8 cellular contexts compared by ENCODE assay signal in genomic region chr1:167439301-167439988, GRCh38.
DNase-seq lines count a peak whose midpoint lies in the region; ATAC-seq, FAIRE-seq and TF ChIP-seq lines count a peak whose summit lies in the region.

No MANE protein-coding gene starts in this region.

- intact Hi-C loops in endothelial cell of umbilical vein (cut with micrococcal nuclease) = no loop called here

- H3K79me2 ChIP-seq in DOHH2 (ENCODE audit: control insufficient read depth, low read length) = peaks cover 5% of the 10 kb centered on the region; the same call in 1 of the 2 replicates
- no peaks in the 10 kb centered on the region for H3K79me2 ChIP-seq in endothelial cell of umbilical vein (ENCODE audit: control insufficient read depth, insufficient read depth, low read length)

- H3K27ac ChIP-seq in DOHH2 (ENCODE audit: low read depth, low read length) = no peak overlapping the region
- H3K27ac ChIP-seq in endothelial cell of umbilical vein (ENCODE audit: insufficient read depth, low read depth, low read length) = no peak overlapping the region
- H3K27ac ChIP-seq in thymus (ENCODE audit: low read depth) = peak overlapping the region; percentile 36

- peak; percentile 52 for FAIRE-seq in endothelial cell of umbilical vein (lab: Jason Lieb, UNC)

- peaks cover 9% of the 10 kb centered on the region for H3K9me3 Mint-ChIP-seq in mesothelial cell of epicardium

- dilution Hi-C loops in endothelial cell of umbilical vein (cut with MboI; ENCODE audit: extremely low pct_ligation_motif_present, low sequenced_read_pairs) = no loop called here

- peaks cover 60% of the 10 kb centered on the region for H3K27me3 Mint-ChIP-seq in mesothelial cell of epicardium (ENCODE audit: low read depth)

- TF ChIP-seq CTCF in DOHH2 (IDR thresholded peaks at IDR 0.05; ENCODE audit: low read depth, low read length, poor library complexity, severe bottlenecking) (peak; percentile 60), endothelial cell of umbilical vein (IDR thresholded peaks at IDR 0.05; ENCODE audit: extremely low read depth in 1 of 2, insufficient read depth in 1 of 2, low read depth in 1 of 2, low read length in 2 of 2) (no peak), mesothelial cell of epicardium (IDR thresholded peaks at IDR 0.05; ENCODE audit: unreplicated experiment) (no peak)

- no TSS peak for BruUV-seq in endothelial cell of umbilical vein (replicated peaks; lab: Mats Ljungman, UMichigan)

- TF ChIP-seq POLR2A in endothelial cell of umbilical vein (IDR thresholded peaks at IDR 0.05; ENCODE audit: low read depth, low read length) = no peak

- H3K4me2 ChIP-seq in DOHH2 (ENCODE audit: low read length) (peak overlapping the region; percentile 86), endothelial cell of umbilical vein (ENCODE audit: insufficient read depth, low read length) (peak overlapping the region; percentile 27)

- no peaks in the 10 kb centered on the region for H3K9me2 ChIP-seq in DOHH2 (replicated peaks; ENCODE audit: control insufficient read depth, low read length)

- no peak overlapping the region for H3K9ac ChIP-seq in endothelial cell of umbilical vein (replicated peaks; ENCODE audit: extremely low read depth, insufficient read depth, low read length)

- H3K9me1 ChIP-seq in endothelial cell of umbilical vein (replicated peaks; ENCODE audit: control insufficient read depth, extremely low read depth, insufficient read depth, low read length) = no peaks in the 10 kb centered on the region

- H3K36me3 Mint-ChIP-seq in mesothelial cell of epicardium = no peaks in the 10 kb centered on the region

- H3K4me1 ChIP-seq in DOHH2 (ENCODE audit: control insufficient read depth, low read length) (peaks cover 25% of the 10 kb centered on the region), endothelial cell of umbilical vein (ENCODE audit: control insufficient read depth, extremely low read depth, insufficient read depth, low read length) (no peaks in the 10 kb centered on the region), thymus (ENCODE audit: control insufficient read depth, insufficient read depth, low read length) (peaks cover 15% of the 10 kb centered on the region)

- peak overlapping the region; percentile 75 for H3K4me3 ChIP-seq in DOHH2 (ENCODE audit: low read length)
- peak overlapping the region in 2 of 3 experiments; percentile 20 to 29 for H3K4me3 ChIP-seq in endothelial cell of umbilical vein (replicated peaks in 1 of 3; ENCODE audit: insufficient read depth in 1 of 3, low read depth in 1 of 3, low read length in 3 of 3)
- H3K4me3 ChIP-seq in thymus (ENCODE audit: low read length) = peak overlapping the region; percentile 24

- no peak overlapping the region for H3K27ac Mint-ChIP-seq in mesothelial cell of epicardium

- ATAC-seq in HG03280 (IDR thresholded peaks at IDR 0.05; ENCODE audit: unreplicated experiment) = peak; percentile 45

- no peaks in the 10 kb centered on the region for H4K20me1 ChIP-seq in DOHH2 (ENCODE audit: control insufficient read depth, insufficient read depth, low read depth, low read length)
- no peaks in the 10 kb centered on the region for H4K20me1 ChIP-seq in endothelial cell of umbilical vein (replicated peaks; ENCODE audit: control insufficient read depth, extremely low read depth, insufficient read depth, low read length)

- H3F3A ChIP-seq in DOHH2 (ENCODE audit: control insufficient read depth, insufficient read depth) = 0 out of 2 replicates have a peak, but pooled peaks cover 3% of the 10 kb centered on the region

- H3K27me3 ChIP-seq in DOHH2 (ENCODE audit: control insufficient read depth, low read length) (no peaks in the 10 kb centered on the region), endothelial cell of umbilical vein (ENCODE audit: control insufficient read depth in 2 of 2, insufficient read depth in 2 of 2, low read length in 2 of 2) (no peaks in the 10 kb centered on the region), thymus (ENCODE audit: control insufficient read depth, insufficient read depth) (no peaks in the 10 kb centered on the region)

- H3K36me3 ChIP-seq in DOHH2 (ENCODE audit: control insufficient read depth, low read length) (no peaks in the 10 kb centered on the region), endothelial cell of umbilical vein (ENCODE audit: control insufficient read depth in 2 of 2, extremely low read depth in 1 of 2, insufficient read depth in 2 of 2, low read length in 2 of 2) (no peaks in the 10 kb centered on the region), thymus (ENCODE audit: control insufficient read depth, insufficient read depth) (peaks cover 65% of the 10 kb centered on the region)

- DNase-seq in SKM-1 treated with dmso at 0.1 percent for 144 hours (lab: John Stamatoyannopoulos, UW; ENCODE audit: unreplicated experiment) (peak; percentile 63), endothelial cell of umbilical vein (ENCODE audit: low read depth, low spot score) (peak; percentile 51), mesothelial cell of epicardium (ENCODE audit: low spot score in 2 of 2, unreplicated experiment in 2 of 2) (peak in 1 of 2 experiments; percentile 67), cerebellar nuclear complex (lab: John Stamatoyannopoulos, UW) (no peak), AML-193 (lab: John Stamatoyannopoulos, UW) (no peak)

- H3K4me3 Mint-ChIP-seq in mesothelial cell of epicardium = peak overlapping the region; percentile 55

- peak overlapping the region; percentile 64 for H2AFZ ChIP-seq in endothelial cell of umbilical vein (ENCODE audit: low read depth, low read length)

- H3K9me3 ChIP-seq in DOHH2 (ENCODE audit: control insufficient read depth, insufficient read depth, low read length) (no peaks in the 10 kb centered on the region), endothelial cell of umbilical vein (replicated peaks; ENCODE audit: control insufficient read depth, insufficient read depth, low read length) (no peaks in the 10 kb centered on the region), thymus (ENCODE audit: control insufficient read depth) (no peaks in the 10 kb centered on the region)

- no peaks in the 10 kb centered on the region for H3K4me1 Mint-ChIP-seq in mesothelial cell of epicardium

- POLR2A ChIA-PET in endothelial cell of umbilical vein (lab: Charles Lee) = no interaction called here

- WGBS in thymus = 27% methylated on average over 49 of the region's 49 CpGs

- CTCF ChIA-PET in endothelial cell of umbilical vein (lab: Charles Lee) = interaction anchor here (0.9 to 7.5 kb wide), 6 partner anchors 21 to 529 kb away, joined by 3 to 162 read pairs (median 4); no protein-coding TSS in a partner anchor

TF ChIP-seq in endothelial cell of umbilical vein, 7 proteins besides CTCF, POLR2A, EP300 and RAD21:
- peak; percentile 72 for TF ChIP-seq MAX (IDR thresholded peaks at IDR 0.05; ENCODE audit: insufficient read depth, insufficient read length)
- TF ChIP-seq MYC (IDR thresholded peaks at IDR 0.05; ENCODE audit: low read depth, low read length) = no peak
TF ChIP-seq in endothelial cell of umbilical vein: peak in this region for 1.

Comparison
In these comparisons a context has a peak if more than half of its experiments do, and no peak if none do; other contexts are left out.
1. H3K4me3 ChIP-seq: peak in every context shown above with its lines; median percentile 75 in DOHH2; 24 in endothelial cell of umbilical vein; 24 in thymus.
2. DNase-seq: peak in SKM-1 treated with dmso at 0.1 percent for 144 hours (single experiment) and endothelial cell of umbilical vein (single experiment); none in cerebellar nuclear complex (0 of 2) and AML-193 (0 of 2).